ENCODE assay signal across 8 cellular contexts in genomic region chr11:77126861-77127673, GRCh38. TPM values are rescaled to one million over a fixed set of nuclear protein-coding genes. Genes with fewer than 3 reads are reported as not detected.
A peak's percentile ranks its signal among the peaks of the same experiment; 100 is the strongest.
DNase-seq lines count a peak whose midpoint lies in the region; ATAC-seq lines count a peak whose summit lies in the region.

No MANE protein-coding gene starts in this region.

- ATAC-seq in GM21367 (IDR thresholded peaks at IDR 0.05; ENCODE audit: unreplicated experiment), result no peak

- peak overlapping the region; percentile 68 for H2AFZ ChIP-seq in mesenchymal stem cell (ENCODE audit: low read depth, low read length)

- no peak overlapping the region for H3K4ac ChIP-seq in mesenchymal stem cell (ENCODE audit: low read depth in 1 of 2, low read length in 2 of 2)

- H2AK5ac ChIP-seq in mesenchymal stem cell (ENCODE audit: low read length, severe bottlenecking), result no peak overlapping the region

- no peaks in the 10 kb centered on the region for H3K27me3 ChIP-seq in ectodermal cell (ENCODE audit: control insufficient read depth, insufficient read depth, low read length, poor library complexity, severe bottlenecking)
- no peaks in the 10 kb centered on the region for H3K27me3 ChIP-seq in mesenchymal stem cell (ENCODE audit: control insufficient read depth in 1 of 2, insufficient read depth in 1 of 2, low read length in 2 of 2)

- H2BK12ac ChIP-seq in mesenchymal stem cell (ENCODE audit: low read length in 2 of 2), result peak overlapping the region in 1 of 2 experiments; percentile 48

- peak overlapping the region; percentile 36 for H3K4me3 ChIP-seq in ectodermal cell (ENCODE audit: insufficient read depth, low read depth, low read length)
- H3K4me3 ChIP-seq in mesenchymal stem cell (ENCODE audit: insufficient read depth in 1 of 2, low read depth in 1 of 2, low read length in 2 of 2), result peak overlapping the region; percentile 37 to 79

- H2BK15ac ChIP-seq in mesenchymal stem cell (ENCODE audit: low read depth, poor library complexity, severe bottlenecking), result no peak overlapping the region

- H3K9me3 ChIP-seq in ectodermal cell (ENCODE audit: control insufficient read depth, low read length) (no peaks in the 10 kb centered on the region), mesenchymal stem cell (ENCODE audit: control insufficient read depth, low read length) (no peaks in the 10 kb centered on the region)

- H3K14ac ChIP-seq in mesenchymal stem cell (ENCODE audit: low read length in 2 of 2), result peak overlapping the region in 1 of 2 experiments; percentile 51

- H3K4me1 ChIP-seq in ectodermal cell (ENCODE audit: control insufficient read depth, insufficient read depth, low read length) (peaks cover 10% of the 10 kb centered on the region), mesenchymal stem cell (ENCODE audit: control insufficient read depth, insufficient read depth, low read depth, low read length) (peaks cover 27% of the 10 kb centered on the region)

- no peaks in the 10 kb centered on the region for H3K36me3 ChIP-seq in ectodermal cell (ENCODE audit: control insufficient read depth, insufficient read depth, low read length)
- peaks cover 24 to 31% of the 10 kb centered on the region in 2 experiments for H3K36me3 ChIP-seq in mesenchymal stem cell (ENCODE audit: control insufficient read depth in 1 of 2, insufficient read depth in 2 of 2, low read depth in 1 of 2, low read length in 2 of 2)

- peak overlapping the region; percentile 79 for H3K4me2 ChIP-seq in mesenchymal stem cell (ENCODE audit: low read length, poor library complexity, severe bottlenecking)

- peak overlapping the region; percentile 27 for H2BK120ac ChIP-seq in mesenchymal stem cell (ENCODE audit: low read depth, low read length)

- no peaks in the 10 kb centered on the region for H3K79me1 ChIP-seq in mesenchymal stem cell (replicated peaks; ENCODE audit: low read length, poor library complexity, severe bottlenecking)

- H4K91ac ChIP-seq in mesenchymal stem cell (ENCODE audit: low read length), result no peak overlapping the region

- H3K18ac ChIP-seq in mesenchymal stem cell (ENCODE audit: low read depth in 1 of 2, low read length in 2 of 2), result peak overlapping the region in 1 of 2 experiments; percentile 0

- H2BK5ac ChIP-seq in mesenchymal stem cell (ENCODE audit: low read depth, low read length, poor library complexity, severe bottlenecking), result no peak overlapping the region

- peak overlapping the region; percentile 72 for H3K9ac ChIP-seq in mesenchymal stem cell (ENCODE audit: low read length)

- WGBS in ectodermal cell, 2 experiments, result 8 to 9% methylated on average over 33 of the region's 33 CpGs
- 5% methylated on average over 33 of the region's 33 CpGs for WGBS in mesenchymal stem cell

- H3K27ac ChIP-seq in ectodermal cell (ENCODE audit: insufficient read depth, low read depth, low read length, poor library complexity, severe bottlenecking) (no peak overlapping the region), mesenchymal stem cell (ENCODE audit: low read length, poor library complexity, severe bottlenecking) (no peak overlapping the region)

- peak overlapping the region; percentile 35 for H4K8ac ChIP-seq in mesenchymal stem cell (ENCODE audit: low read length)

- H3K23ac ChIP-seq in mesenchymal stem cell (ENCODE audit: low read length in 2 of 2), result no peak overlapping the region

- DNase-seq in NCI-H524 (lab: John Stamatoyannopoulos, UW) (peak; percentile 63 to 82), NCI-H524 treated with DMSO at 0.1 percent for 48 hours (lab: John Stamatoyannopoulos, UW) (no peak), NCI-H1105 (lab: John Stamatoyannopoulos, UW) (peak; percentile 51), mesenchymal stem cell (peak; percentile 69)
- peak; percentile 35 to 45 for DNase-seq in activated CD4-positive, alpha-beta T cell treated with anti-CD3 and anti-CD28 coated beads, Interleukin-2, amount 50 U/mL, for 4 hours
- peak; percentile 28 for DNase-seq in stimulated activated CD8-positive, alpha-beta memory T cell treated with anti-CD3 and anti-CD28 coated beads, Interleukin-12 subunit alpha, Interleukin-12 subunit beta, amount 100 ng/mL, for 4 hours (ENCODE audit: low read depth)

RNA-seq across cellular contexts. Expression of gene MYO7A, which starts 1.0 kb away (rescaled TPM):
- 4.8 TPM for polyA plus RNA-seq in ectodermal cell (2013, experiment 1 of 4)
- polyA plus RNA-seq in ectodermal cell (2013, experiment 2 of 4), result 5.2 TPM
- 2.5 TPM for polyA plus RNA-seq in ectodermal cell (2013, experiment 3 of 4)
- polyA plus RNA-seq in ectodermal cell (2013, experiment 4 of 4), result 2.9 TPM
- 0.04 TPM for polyA plus RNA-seq in mesenchymal stem cell (2013, experiment 1 of 2)
- polyA plus RNA-seq in mesenchymal stem cell (2013, experiment 2 of 2), result 0.03 TPM

RNA-seq across cellular contexts. Expression of gene OMP, which starts 24.4 kb away (rescaled TPM):
- not detected for polyA plus RNA-seq in ectodermal cell (2013, experiment 1 of 4)
- not detected for polyA plus RNA-seq in ectodermal cell (2013, experiment 2 of 4)
- polyA plus RNA-seq in ectodermal cell (2013, experiment 3 of 4), result not detected
- polyA plus RNA-seq in ectodermal cell (2013, experiment 4 of 4), result not detected
- polyA plus RNA-seq in mesenchymal stem cell (2013, experiment 1 of 2), result 0.19 TPM
- not detected for polyA plus RNA-seq in mesenchymal stem cell (2013, experiment 2 of 2)
